ENCODE assay signal across 9 cellular contexts in genomic region chr11:45209904-45210699, GRCh38.
DNase-seq lines count a peak whose midpoint lies in the region; ATAC-seq and TF ChIP-seq lines count a peak whose summit lies in the region.
"Had no signal": no experiment of that assay in that cellular context is flagged by ENCODE, and none has a peak within 500 bp of the region (broad histone marks: within the 10 kb centered on the region; RNA-seq: fewer than 3 reads in every experiment).

No MANE protein-coding gene starts in this region.

- intact Hi-C loops in colonic mucosa (cut with DNase I), result no loop called here
- intact Hi-C loops in activated naive CD4-positive, alpha-beta T cell treated with anti-CD3 and anti-CD28 coated beads for 36 hours (cut with micrococcal nuclease), result no loop called here

- no peaks in the 10 kb centered on the region for H3K4me1 Mint-ChIP-seq in activated naive CD4-positive, alpha-beta T cell treated with anti-CD3 and anti-CD28 coated beads, Interleukin-2, amount 10 ng/mL, durations not matched to agents 7 days and 5 days
- no peaks in the 10 kb centered on the region for H3K4me1 Mint-ChIP-seq in activated naive CD4-positive, alpha-beta T cell treated with anti-CD3 and anti-CD28 coated beads for 36 hours (ENCODE audit: low read depth)

- H3K4me1 ChIP-seq in colonic mucosa, result no peaks in the 10 kb centered on the region

- no peaks in the 10 kb centered on the region for H3K9me3 Mint-ChIP-seq in activated naive CD4-positive, alpha-beta T cell treated with anti-CD3 and anti-CD28 coated beads, Interleukin-2, amount 10 ng/mL, durations not matched to agents 7 days and 5 days
- H3K9me3 Mint-ChIP-seq in activated naive CD4-positive, alpha-beta T cell treated with anti-CD3 and anti-CD28 coated beads for 36 hours, result no peaks in the 10 kb centered on the region

- H3K4me3 Mint-ChIP-seq in activated naive CD4-positive, alpha-beta T cell treated with anti-CD3 and anti-CD28 coated beads, Interleukin-2, amount 10 ng/mL, durations not matched to agents 7 days and 5 days, result no peak overlapping the region
- H3K4me3 Mint-ChIP-seq in activated naive CD4-positive, alpha-beta T cell treated with anti-CD3 and anti-CD28 coated beads for 36 hours, result no peak overlapping the region

- H3K27me3 Mint-ChIP-seq in activated naive CD4-positive, alpha-beta T cell treated with anti-CD3 and anti-CD28 coated beads, Interleukin-2, amount 10 ng/mL, durations not matched to agents 7 days and 5 days, result no peaks in the 10 kb centered on the region
- no peaks in the 10 kb centered on the region for H3K27me3 Mint-ChIP-seq in activated naive CD4-positive, alpha-beta T cell treated with anti-CD3 and anti-CD28 coated beads for 36 hours (ENCODE audit: low read depth)

- no peak overlapping the region for H3K27ac Mint-ChIP-seq in activated naive CD4-positive, alpha-beta T cell treated with anti-CD3 and anti-CD28 coated beads, Interleukin-2, amount 10 ng/mL, durations not matched to agents 7 days and 5 days
- H3K27ac Mint-ChIP-seq in activated naive CD4-positive, alpha-beta T cell treated with anti-CD3 and anti-CD28 coated beads for 36 hours, result no peak overlapping the region

- H3K4me3 ChIP-seq in NB4 (ENCODE audit: low read depth, low read length) (no peak overlapping the region), colonic mucosa (no peak overlapping the region)
- H3K4me3 ChIP-seq: SK-N-MC had no signal

- H3K36me3 ChIP-seq in colonic mucosa, result no peaks in the 10 kb centered on the region

- CTCF ChIA-PET in activated naive CD4-positive, alpha-beta T cell treated with anti-CD3 and anti-CD28 coated beads, Interleukin-2, amount 10 ng/mL, durations not matched to agents 7 days and 5 days (lab: Charles Lee), result no interaction called here
- CTCF ChIA-PET in activated naive CD4-positive, alpha-beta T cell treated with anti-CD3 and anti-CD28 coated beads for 36 hours (lab: Charles Lee), result no interaction called here

- no peaks in the 10 kb centered on the region for H3K36me3 Mint-ChIP-seq in activated naive CD4-positive, alpha-beta T cell treated with anti-CD3 and anti-CD28 coated beads, Interleukin-2, amount 10 ng/mL, durations not matched to agents 7 days and 5 days
- peaks cover 3% of the 10 kb centered on the region for H3K36me3 Mint-ChIP-seq in activated naive CD4-positive, alpha-beta T cell treated with anti-CD3 and anti-CD28 coated beads for 36 hours (ENCODE audit: low read depth)

- no peaks in the 10 kb centered on the region for H3K9me3 ChIP-seq in colonic mucosa

- DNase-seq in NB4 (ENCODE audit: low read depth), result peak; percentile 45
- DNase-seq in colonic mucosa, result peak; percentile 42
- DNase-seq in left lobe of liver (ENCODE audit: low spot score), result peak; percentile 55
- peak in 40 of 49 donors; percentile 4 to 71 (median 30) for DNase-seq in substantia nigra (lab: John Stamatoyannopoulos, UW)
- DNase-seq in activated naive CD4-positive, alpha-beta T cell treated with anti-CD3 and anti-CD28 coated beads, Interleukin-2, amount 10 ng/mL, durations not matched to agents 7 days and 5 days, result no peak
- DNase-seq in AML-193 (lab: John Stamatoyannopoulos, UW), result no peak
- no peak for DNase-seq in activated naive CD4-positive, alpha-beta T cell treated with anti-CD3 and anti-CD28 coated beads for 36 hours

- no peaks in the 10 kb centered on the region for H3K27me3 ChIP-seq in colonic mucosa

- ATAC-seq in left lobe of liver (peak; percentile 77), HG03460 (IDR thresholded peaks at IDR 0.05; ENCODE audit: unreplicated experiment) (no peak)

- H3K9ac ChIP-seq in colonic mucosa (ENCODE audit: low read depth in 2 of 2, low read length in 2 of 2), result peak overlapping the region in 1 of 2 donors; percentile 41

- TF ChIP-seq CTCF in NB4 (IDR thresholded peaks at IDR 0.05; ENCODE audit: low read depth, low read length) (no peak), colonic mucosa (IDR thresholded peaks at IDR 0.05) (no peak)

- no peak for TF ChIP-seq POLR2A in NB4 (IDR thresholded peaks at IDR 0.05; ENCODE audit: extremely low read depth, insufficient read length)

- H3K27ac ChIP-seq in colonic mucosa (peak overlapping the region; percentile 40), substantia nigra (ENCODE audit: low read depth, low read length, poor library complexity, severe bottlenecking) (peak overlapping the region; percentile 50)
- H3K27ac ChIP-seq: SK-N-MC had no signal

Comparison
In these comparisons a context has a peak if more than half of its experiments do, and no peak if none do; other contexts are left out.
1. DNase-seq: peak in NB4 (single experiment), colonic mucosa (single experiment), left lobe of liver (single experiment) and substantia nigra (40 of 49); none in activated naive CD4-positive, alpha-beta T cell treated with anti-CD3 and anti-CD28 coated beads, Interleukin-2, amount 10 ng/mL, durations not matched to agents 7 days and 5 days (single experiment), AML-193 (0 of 2) and activated naive CD4-positive, alpha-beta T cell treated with anti-CD3 and anti-CD28 coated beads for 36 hours (single experiment).